Comparison of ENCODE assay signal across 14 cellular contexts in genomic region chr7:90764848-90765570, GRCh38.
DNase-seq lines count a peak whose midpoint lies in the region; ATAC-seq and TF ChIP-seq lines count a peak whose summit lies in the region.
"Had no signal": no experiment of that assay in that cellular context is flagged by ENCODE, and none has a peak within 500 bp of the region (broad histone marks: within the 10 kb centered on the region; RNA-seq: fewer than 3 reads in every experiment).

No MANE protein-coding gene starts in this region.

- H3K27me3 ChIP-seq in HUES48 (ENCODE audit: control insufficient read depth, insufficient read depth, low read length) (no peaks in the 10 kb centered on the region), neutrophil (no peaks in the 10 kb centered on the region)
- H3K27me3 ChIP-seq: transverse colon had no signal

- peak; percentile 57 for ATAC-seq in GM21447 (IDR thresholded peaks at IDR 0.05; ENCODE audit: unreplicated experiment)
- ATAC-seq: esophagus mucosa, T-helper 17 cell had no signal

- H3K4me3 ChIP-seq in HUES48 (ENCODE audit: low read depth, low read length) (no peak overlapping the region), epithelial cell of esophagus (ENCODE audit: low read length) (no peak overlapping the region), neutrophil (ENCODE audit: low read depth in 1 of 2, low read length in 1 of 2) (no peak overlapping the region)
- H3K4me3 ChIP-seq: transverse colon had no signal

- H3K9me3 ChIP-seq in HUES48 (ENCODE audit: control insufficient read depth, insufficient read depth, low read length) = no peaks in the 10 kb centered on the region
- no peaks in the 10 kb centered on the region for H3K9me3 ChIP-seq in neutrophil
- H3K9me3 ChIP-seq: transverse colon had no signal

- no peak for TF ChIP-seq CTCF in epithelial cell of esophagus (IDR thresholded peaks at IDR 0.05; ENCODE audit: insufficient read depth, low read depth, low read length, missing control alignments)
- TF ChIP-seq CTCF in neutrophil (IDR thresholded peaks at IDR 0.05) = no peak

- H3K27ac ChIP-seq in HUES48 (ENCODE audit: low read depth, low read length) (peak overlapping the region; percentile 81), neutrophil (peak overlapping the region; percentile 28)
- H3K27ac ChIP-seq: transverse colon had no signal

- DNase-seq in epithelial cell of esophagus (ENCODE audit: low read depth) (peak; percentile 18), anterior cingulate cortex (lab: John Stamatoyannopoulos, UW) (no peak), NCI-H2029 treated with DMSO at 0.1 percent for 48 hours (lab: John Stamatoyannopoulos, UW) (no peak), HPDE6-E6E7 (ENCODE audit: extremely low spot score) (no peak)
- DNase-seq in effector CD8-positive, alpha-beta T cell (lab: John Stamatoyannopoulos, UW) = no peak
- DNase-seq: activated CD8-positive, alpha-beta memory T cell treated with anti-CD3 and anti-CD28 coated beads for 24 hours; activated naive CD4-positive, alpha-beta T cell treated with anti-CD3 and anti-CD28 coated beads, Interleukin-2, amount 10 ng/mL, durations not matched to agents 7 days and 5 days; OCI-M1; T-helper 17 cell; transverse colon had no signal

- H3K9ac ChIP-seq in HUES48 (ENCODE audit: low read depth, low read length) = no peak overlapping the region

- H3K36me3 ChIP-seq in HUES48 (ENCODE audit: control insufficient read depth, insufficient read depth, low read length) (no peaks in the 10 kb centered on the region), neutrophil (no peaks in the 10 kb centered on the region)
- H3K36me3 ChIP-seq: transverse colon had no signal

- H3K4me1 ChIP-seq in HUES48 (ENCODE audit: control insufficient read depth, insufficient read depth, low read length) (peaks cover 22% of the 10 kb centered on the region), neutrophil (ENCODE audit: control insufficient read depth in 1 of 2, insufficient read depth in 1 of 2, low read depth in 1 of 2, low read length in 1 of 2) (no peaks in the 10 kb centered on the region)
